Comparison of ENCODE assay signal across 1 cellular context in genomic region chr4:87006531-87007344, GRCh38.
TF ChIP-seq lines count a peak whose summit lies in the region.

No MANE protein-coding gene starts in this region.

TF ChIP-seq in K562, 482 proteins besides CTCF, POLR2A, EP300 and RAD21 (continued from another document and continues in another):
- peak; percentile 97 for TF ChIP-seq TOE1 (IDR thresholded peaks at IDR 0.05; ENCODE audit: borderline replicate concordance)
- TF ChIP-seq TOE1 (CRISPR knock-in tag; IDR thresholded peaks at IDR 0.05; ENCODE audit: borderline replicate concordance, low read depth) = no peak
- TF ChIP-seq ZNF655 (CRISPR knock-in tag; IDR thresholded peaks at IDR 0.05) = no peak
- TF ChIP-seq PKNOX1 (IDR thresholded peaks at IDR 0.05) = peak; percentile 96
- 0 out of 2 replicates have a peak, but pooled peaks have one; percentile 30 for TF ChIP-seq LEF1 (IDR thresholded peaks at IDR 0.05)
- TF ChIP-seq CBX1 (IDR thresholded peaks at IDR 0.05; ENCODE audit: low read depth) = peak; percentile 76; the same call in 1 of the 2 replicates
- peak; percentile 21 to 47 for TF ChIP-seq E2F6 (IDR thresholded peaks at IDR 0.05; ENCODE audit: borderline replicate concordance in 1 of 2, extremely low read depth in 1 of 2, insufficient read depth in 1 of 2, insufficient read length in 1 of 2, low read depth in 1 of 2, low read length in 1 of 2, poor library complexity in 1 of 2, severe bottlenecking in 1 of 2)
- peak; percentile 95 for TF ChIP-seq POLR2AphosphoS5 (IDR thresholded peaks at IDR 0.05; ENCODE audit: control insufficient read depth, insufficient read depth, low read depth, low read length)
- TF ChIP-seq SIN3A (IDR thresholded peaks at IDR 0.05; ENCODE audit: borderline replicate concordance in 2 of 2, control insufficient read depth in 1 of 2, low read depth in 2 of 2, low read length in 2 of 2) = peak in 1 of 2 experiments; percentile 55; a peak in 1 of 4 replicates
- no peak for TF ChIP-seq ZNF551 (CRISPR knock-in tag; IDR thresholded peaks at IDR 0.05)
- TF ChIP-seq RFX5 (IDR thresholded peaks at IDR 0.05; ENCODE audit: low read depth, low read length) = peak; percentile 40; the same call in 1 of the 2 replicates
- peak; percentile 38; the same call in 1 of the 2 replicates for TF ChIP-seq ETS1 (conservative IDR thresholded peaks at IDR 0.05; ENCODE audit: control insufficient read depth, low read depth, low read length)
- no peak for TF ChIP-seq ZNF41 (CRISPR knock-in tag; conservative IDR thresholded peaks at IDR 0.05)
- TF ChIP-seq THAP7 (CRISPR knock-in tag; IDR thresholded peaks at IDR 0.05) = peak; percentile 69; the same call in 1 of the 2 replicates
- TF ChIP-seq JUND (IDR thresholded peaks at IDR 0.05; ENCODE audit: borderline replicate concordance, low read depth, low read length) = peak; percentile 92
- no peak; the same call in 2 of the 3 replicates for TF ChIP-seq JUND (tag; IDR thresholded peaks at IDR 0.05; ENCODE audit: borderline replicate concordance, low read depth, low read length)
- no peak for TF ChIP-seq MGA (IDR thresholded peaks at IDR 0.05)
- TF ChIP-seq NFIX (CRISPR knock-in tag; IDR thresholded peaks at IDR 0.05; ENCODE audit: low read depth) = no peak
- peak; percentile 82 for TF ChIP-seq ZFX (CRISPR knock-in tag; IDR thresholded peaks at IDR 0.05)
- no peak for TF ChIP-seq NCOA4 (IDR thresholded peaks at IDR 0.05; ENCODE audit: partially characterized antibody)
- peak; percentile 92 for TF ChIP-seq LCOR (CRISPR knock-in tag; IDR thresholded peaks at IDR 0.05)
- TF ChIP-seq GMEB1 (CRISPR knock-in tag; IDR thresholded peaks at IDR 0.05) = peak; percentile 20; the same call in 1 of the 2 replicates
- TF ChIP-seq HMGXB4 (CRISPR knock-in tag; IDR thresholded peaks at IDR 0.05) = peak; percentile 78; the same call in 1 of the 2 replicates
- no peak for TF ChIP-seq MCM7 (IDR thresholded peaks at IDR 0.05)
- TF ChIP-seq ZNF274 (IDR thresholded peaks at IDR 0.05; ENCODE audit: borderline replicate concordance, low read depth, low read length) = no peak; the same call in 1 of the 2 replicates
- TF ChIP-seq NCOR1 (IDR thresholded peaks at IDR 0.05) = peak; percentile 11; the same call in 1 of the 2 replicates
- no peak for TF ChIP-seq ID3 (CRISPR knock-in tag; IDR thresholded peaks at IDR 0.05)
- TF ChIP-seq ID3 (tag; IDR thresholded peaks at IDR 0.05) = 0 out of 2 replicates have a peak, but pooled peaks have one; percentile 25
- peak; percentile 99 for TF ChIP-seq KDM5B (IDR thresholded peaks at IDR 0.05; ENCODE audit: insufficient replicate concordance, low read depth, low read length)
- peak; percentile 14 for TF ChIP-seq FUS (optimal IDR thresholded peaks at IDR 0.05; ENCODE audit: low read depth, low read length)
- 0 out of 2 replicates have a peak, but pooled peaks have one; percentile 58 for TF ChIP-seq RBM14 (IDR thresholded peaks at IDR 0.05; ENCODE audit: borderline replicate concordance, insufficient read depth, low read depth, low read length)
- no peak for TF ChIP-seq NR0B1 (IDR thresholded peaks at IDR 0.05; ENCODE audit: partially characterized antibody)
- TF ChIP-seq DDX20 (tag; IDR thresholded peaks at IDR 0.05; ENCODE audit: low read depth) = no peak
- no peak for TF ChIP-seq KDM4B (IDR thresholded peaks at IDR 0.05; ENCODE audit: borderline replicate concordance in 2 of 2, low read depth in 1 of 2)
